In genomic region chr14:91394105-91395081, GRCh38 we compare ENCODE assay signal across 13 cellular contexts. TPM values are rescaled to one million over a fixed set of nuclear protein-coding genes. Genes with fewer than 3 reads are reported as not detected.
DNase-seq lines count a peak whose midpoint lies in the region; ATAC-seq lines count a peak whose summit lies in the region.
"Had no signal": no experiment of that assay in that cellular context is flagged by ENCODE, and none has a peak within 500 bp of the region (broad histone marks: within the 10 kb centered on the region; RNA-seq: fewer than 3 reads in every experiment).

No MANE protein-coding gene starts in this region.

- no peaks in the 10 kb centered on the region for H3K4me1 ChIP-seq in aorta (ENCODE audit: control insufficient read depth in 1 of 2, insufficient read depth in 2 of 2, low read length in 2 of 2)

- no peaks in the 10 kb centered on the region for H3K36me3 ChIP-seq in aorta (ENCODE audit: control insufficient read depth in 1 of 2, insufficient read depth in 2 of 2, low read length in 1 of 2)
- H3K36me3 ChIP-seq: heart left ventricle, MG63 had no signal

- no peaks in the 10 kb centered on the region for H3K27me3 Mint-ChIP-seq in activated naive CD4-positive, alpha-beta T cell treated with anti-CD3 and anti-CD28 coated beads for 36 hours (ENCODE audit: low read depth)
- H3K27me3 Mint-ChIP-seq in activated naive CD8-positive, alpha-beta T cell treated with anti-CD3 and anti-CD28 coated beads, Interleukin-2, amount 50 U/mL, for 24 hours, result no peaks in the 10 kb centered on the region

- H3K4me3 Mint-ChIP-seq in activated naive CD4-positive, alpha-beta T cell treated with anti-CD3 and anti-CD28 coated beads for 36 hours, result no peak overlapping the region
- no peak overlapping the region for H3K4me3 Mint-ChIP-seq in activated naive CD8-positive, alpha-beta T cell treated with anti-CD3 and anti-CD28 coated beads, Interleukin-2, amount 50 U/mL, for 24 hours
- no peak overlapping the region for H3K4me3 Mint-ChIP-seq in stimulated activated effector memory CD8-positive, alpha-beta T cell treated with anti-CD3 and anti-CD28 coated beads, Interleukin-12 subunit alpha, Interleukin-12 subunit beta, amount 100 ng/mL, for 72 hours

- H3K27ac Mint-ChIP-seq in activated naive CD4-positive, alpha-beta T cell treated with anti-CD3 and anti-CD28 coated beads for 36 hours, result peak overlapping the region; percentile 87
- H3K27ac Mint-ChIP-seq in activated naive CD8-positive, alpha-beta T cell treated with anti-CD3 and anti-CD28 coated beads, Interleukin-2, amount 50 U/mL, for 24 hours, result peak overlapping the region; percentile 84
- peak overlapping the region; percentile 90 for H3K27ac Mint-ChIP-seq in stimulated activated effector memory CD8-positive, alpha-beta T cell treated with anti-CD3 and anti-CD28 coated beads, Interleukin-12 subunit alpha, Interleukin-12 subunit beta, amount 100 ng/mL, for 72 hours

- H3K27me3 ChIP-seq in aorta (ENCODE audit: control insufficient read depth in 1 of 2, insufficient read depth in 2 of 2, low read length in 1 of 2), result no peaks in the 10 kb centered on the region
- H3K27me3 ChIP-seq: MG63 had no signal

- intact Hi-C loops in activated naive CD4-positive, alpha-beta T cell treated with anti-CD3 and anti-CD28 coated beads for 36 hours (cut with micrococcal nuclease), result no loop called here
- intact Hi-C loops in aorta (cut with DNase I), result no loop called here

- H3K9me3 Mint-ChIP-seq in activated naive CD4-positive, alpha-beta T cell treated with anti-CD3 and anti-CD28 coated beads for 36 hours, result no peaks in the 10 kb centered on the region
- no peaks in the 10 kb centered on the region for H3K9me3 Mint-ChIP-seq in activated naive CD8-positive, alpha-beta T cell treated with anti-CD3 and anti-CD28 coated beads, Interleukin-2, amount 50 U/mL, for 24 hours
- no peaks in the 10 kb centered on the region for H3K9me3 Mint-ChIP-seq in stimulated activated effector memory CD8-positive, alpha-beta T cell treated with anti-CD3 and anti-CD28 coated beads, Interleukin-12 subunit alpha, Interleukin-12 subunit beta, amount 100 ng/mL, for 72 hours

- CTCF ChIA-PET in activated naive CD4-positive, alpha-beta T cell treated with anti-CD3 and anti-CD28 coated beads for 36 hours (lab: Charles Lee), result interaction anchor here (0.6 to 1.1 kb wide), 2 partner anchors 29 to 44 kb away, joined by 3 read pairs; no protein-coding TSS in a partner anchor

- no peak overlapping the region for H3K27ac ChIP-seq in aorta (ENCODE audit: low read depth in 1 of 2, low read length in 2 of 2)
- H3K27ac ChIP-seq: heart left ventricle had no signal

- H3K36me3 Mint-ChIP-seq in activated naive CD4-positive, alpha-beta T cell treated with anti-CD3 and anti-CD28 coated beads for 36 hours (ENCODE audit: low read depth), result peaks cover 24% of the 10 kb centered on the region
- peaks cover 11% of the 10 kb centered on the region for H3K36me3 Mint-ChIP-seq in activated naive CD8-positive, alpha-beta T cell treated with anti-CD3 and anti-CD28 coated beads, Interleukin-2, amount 50 U/mL, for 24 hours (ENCODE audit: low read depth)
- peaks cover 73% of the 10 kb centered on the region for H3K36me3 Mint-ChIP-seq in stimulated activated effector memory CD8-positive, alpha-beta T cell treated with anti-CD3 and anti-CD28 coated beads, Interleukin-12 subunit alpha, Interleukin-12 subunit beta, amount 100 ng/mL, for 72 hours

- H3K4me3 ChIP-seq in aorta (ENCODE audit: low read length in 2 of 2), result no peak overlapping the region
- H3K4me3 ChIP-seq: heart left ventricle, MG63 had no signal

- H3K4me1 Mint-ChIP-seq in activated naive CD4-positive, alpha-beta T cell treated with anti-CD3 and anti-CD28 coated beads for 36 hours (ENCODE audit: low read depth), result peaks cover 96% of the 10 kb centered on the region
- H3K4me1 Mint-ChIP-seq in activated naive CD8-positive, alpha-beta T cell treated with anti-CD3 and anti-CD28 coated beads, Interleukin-2, amount 50 U/mL, for 24 hours, result peaks cover 97% of the 10 kb centered on the region
- peaks cover 97% of the 10 kb centered on the region for H3K4me1 Mint-ChIP-seq in stimulated activated effector memory CD8-positive, alpha-beta T cell treated with anti-CD3 and anti-CD28 coated beads, Interleukin-12 subunit alpha, Interleukin-12 subunit beta, amount 100 ng/mL, for 72 hours

- no peaks in the 10 kb centered on the region for H3K9me3 ChIP-seq in aorta (ENCODE audit: control insufficient read depth, low read length)
- H3K9me3 ChIP-seq: heart left ventricle, MG63 had no signal

- 91 to 93% methylated on average over 17 of the region's 17 CpGs for WGBS in aorta, 2 donors

- ATAC-seq in activated naive CD8-positive, alpha-beta T cell treated with anti-CD3 and anti-CD28 coated beads, Interleukin-2, amount 50 U/mL, for 24 hours, result no peak
- ATAC-seq in stimulated activated effector memory CD8-positive, alpha-beta T cell treated with anti-CD3 and anti-CD28 coated beads, Interleukin-12 subunit alpha, Interleukin-12 subunit beta, amount 100 ng/mL, for 72 hours, result no peak
- ATAC-seq in aorta (ENCODE audit: low FRiP score), result no peak
- ATAC-seq in esophagus mucosa, result no peak
- ATAC-seq: heart left ventricle, left lobe of liver had no signal

- no peak for DNase-seq in activated naive CD4-positive, alpha-beta T cell treated with anti-CD3 and anti-CD28 coated beads for 36 hours
- DNase-seq in activated naive CD4-positive, alpha-beta T cell treated with Interleukin-2 at 50 U/mL for 16 hours, result no peak
- peak; percentile 95 for DNase-seq in NCI-H2171 treated with DMSO at 0.1 percent for 48 hours (lab: John Stamatoyannopoulos, UW)
- DNase-seq in activated naive CD8-positive, alpha-beta T cell treated with anti-CD3 and anti-CD28 coated beads, Interleukin-2, amount 50 U/mL, for 24 hours, result no peak
- DNase-seq in stimulated activated effector memory CD8-positive, alpha-beta T cell treated with anti-CD3 and anti-CD28 coated beads, Interleukin-12 subunit alpha, Interleukin-12 subunit beta, amount 100 ng/mL, for 72 hours (ENCODE audit: low spot score in 2 of 2), result no peak
- DNase-seq in aorta, result no peak
- DNase-seq in foreskin melanocyte, result no peak
- DNase-seq: MG63; occipital lobe; stimulated activated CD8-positive, alpha-beta memory T cell treated with anti-CD3 and anti-CD28 coated beads, Interleukin-4, amount 100 ng/mL, for 48 hours had no signal

RNA-seq across cellular contexts. Expression of gene CCDC88C, which starts 23.2 kb away (rescaled TPM):
- 10 to 100 TPM; 76.0 to 83.3 TPM for total RNA-seq in activated naive CD4-positive, alpha-beta T cell treated with anti-CD3 and anti-CD28 coated beads for 36 hours
- total RNA-seq in aorta (10 to 100 TPM in 1 of 2 donors, 1 to 10 TPM in 1; 9.2 to 18.4 TPM), esophagus mucosa (26.7 TPM)
- polyA plus RNA-seq in aorta, result 1 to 10 TPM in 1 of 2 donors, under 1 TPM in 1; 0.33 to 3.0 TPM
